In genomic region chr19:2518856-2519255, GRCh38 we compare ENCODE assay signal across 1 cellular context. TPM values are rescaled to one million over a fixed set of nuclear protein-coding genes. Genes with fewer than 3 reads are reported as not detected.
"Had no signal": no experiment of that assay in that cellular context is flagged by ENCODE, and none has a peak within 500 bp of the region (broad histone marks: within the 10 kb centered on the region; RNA-seq: fewer than 3 reads in every experiment).

No MANE protein-coding gene starts in this region.

RNA-seq across cellular contexts. Expression of gene GADD45B, which starts 42.9 kb away (rescaled TPM):
- polyA plus RNA-seq: neural cell had no signal
